ENCODE assay signal across 1 cellular context in genomic region chr4:110628321-110629213, GRCh38.
TF ChIP-seq lines count a peak whose summit lies in the region.

No MANE protein-coding gene starts in this region.

TF ChIP-seq in H1, 55 proteins besides CTCF, POLR2A, EP300 and RAD21:
- 0 out of 2 replicates have a peak, but pooled peaks have one; percentile 18 for TF ChIP-seq SP1 (IDR thresholded peaks at IDR 0.05; ENCODE audit: low read depth, low read length)
- TF ChIP-seq YY1 (IDR thresholded peaks at IDR 0.05; ENCODE audit: low read depth, low read length), result 0 out of 2 replicates have a peak, but pooled peaks have one; percentile 18
- TF ChIP-seq PHF8 (conservative IDR thresholded peaks at IDR 0.05; ENCODE audit: low read depth, low read length), result no peak
